Comparison of ENCODE assay signal across 9 cellular contexts in genomic region chr9:70553718-70554673, GRCh38.
A peak's percentile ranks its signal among the peaks of the same experiment; 100 is the strongest.
DNase-seq lines count a peak whose midpoint lies in the region; ATAC-seq and TF ChIP-seq lines count a peak whose summit lies in the region.
"Had no signal": no experiment of that assay in that cellular context is flagged by ENCODE, and none has a peak within 500 bp of the region (broad histone marks: within the 10 kb centered on the region; RNA-seq: fewer than 3 reads in every experiment).

No MANE protein-coding gene starts in this region.

- no peak for ATAC-seq in stimulated activated memory B cell treated with anti-CD40 and anti-IgM and Interleukin-4, amounts not matched to agents 10 μg/mL and 1 μg/mL and 100 μg/mL, for 72 hours
- ATAC-seq in HG02642 (IDR thresholded peaks at IDR 0.05; ENCODE audit: poor library complexity, unreplicated experiment) = no peak

- H3K27ac ChIP-seq in vagina = no peak overlapping the region

- H3K4me3 ChIP-seq in vagina = no peak overlapping the region

- TF ChIP-seq POLR2A in vagina (IDR thresholded peaks at IDR 0.05) = no peak

- peak overlapping the region; percentile 70 for H3K27ac Mint-ChIP-seq in MCF 10A (ENCODE audit: low read depth, unreplicated experiment)
- H3K27ac Mint-ChIP-seq in stimulated activated memory B cell treated with anti-CD40 and anti-IgM and Interleukin-4, amounts not matched to agents 10 μg/mL and 1 μg/mL and 100 μg/mL, for 72 hours = peak overlapping the region; percentile 40
- H3K27ac Mint-ChIP-seq: activated naive CD4-positive, alpha-beta T cell treated with anti-CD3 and anti-CD28 coated beads for 36 hours had no signal

- no peaks in the 10 kb centered on the region for H3K27me3 ChIP-seq in vagina

- H3K4me1 Mint-ChIP-seq in MCF 10A (ENCODE audit: insufficient read depth, unreplicated experiment) = peaks cover 9% of the 10 kb centered on the region
- H3K4me1 Mint-ChIP-seq in stimulated activated memory B cell treated with anti-CD40 and anti-IgM and Interleukin-4, amounts not matched to agents 10 μg/mL and 1 μg/mL and 100 μg/mL, for 72 hours = peaks cover 12% of the 10 kb centered on the region

- no peaks in the 10 kb centered on the region for H3K36me3 Mint-ChIP-seq in MCF 10A (ENCODE audit: insufficient read depth, unreplicated experiment)
- no peaks in the 10 kb centered on the region for H3K36me3 Mint-ChIP-seq in stimulated activated memory B cell treated with anti-CD40 and anti-IgM and Interleukin-4, amounts not matched to agents 10 μg/mL and 1 μg/mL and 100 μg/mL, for 72 hours

- POLR2A ChIA-PET in MCF 10A (lab: Yijun Ruan, JAX) = interaction anchor here (0.7 to 1.1 kb wide), 5 partner anchors 11 to 477 kb away, joined by 3 to 5 read pairs (median 3); no protein-coding TSS in a partner anchor

- peak; percentile 86 for DNase-seq in HT1080 (ENCODE audit: low read depth)
- DNase-seq in MCF 10A (ENCODE audit: unreplicated experiment) = peak; percentile 46
- peak; percentile 59 for DNase-seq in iPS-NIHi11 (ENCODE audit: low spot score)
- DNase-seq in NCI-H2227 treated with DMSO at 0.1 percent for 48 hours (lab: John Stamatoyannopoulos, UW) = no peak
- DNase-seq in vagina (ENCODE audit: extremely low spot score in 2 of 2) = no peak
- DNase-seq: activated naive CD4-positive, alpha-beta T cell treated with anti-CD3 and anti-CD28 coated beads for 36 hours; NCI-H1417 had no signal

- TF ChIP-seq CTCF in MCF 10A (IDR thresholded peaks at IDR 0.05; ENCODE audit: unreplicated experiment) (no peak), vagina (IDR thresholded peaks at IDR 0.05) (no peak)

- no peaks in the 10 kb centered on the region for H3K27me3 Mint-ChIP-seq in MCF 10A (ENCODE audit: insufficient read depth, unreplicated experiment)
- no peaks in the 10 kb centered on the region for H3K27me3 Mint-ChIP-seq in stimulated activated memory B cell treated with anti-CD40 and anti-IgM and Interleukin-4, amounts not matched to agents 10 μg/mL and 1 μg/mL and 100 μg/mL, for 72 hours

- H3K4me3 Mint-ChIP-seq in MCF 10A (ENCODE audit: unreplicated experiment) = no peak overlapping the region
- H3K4me3 Mint-ChIP-seq in stimulated activated memory B cell treated with anti-CD40 and anti-IgM and Interleukin-4, amounts not matched to agents 10 μg/mL and 1 μg/mL and 100 μg/mL, for 72 hours = no peak overlapping the region
- H3K4me3 Mint-ChIP-seq: activated naive CD4-positive, alpha-beta T cell treated with anti-CD3 and anti-CD28 coated beads for 36 hours had no signal

- H3K4me1 ChIP-seq in vagina = peaks cover 15% of the 10 kb centered on the region

- no peaks in the 10 kb centered on the region for H3K9me3 ChIP-seq in vagina

- no TSS peak for BruUV-seq in MCF 10A (replicated peaks; lab: Mats Ljungman, UMichigan)

- intact Hi-C loops in MCF 10A (cut with micrococcal nuclease) = no loop called here
- intact Hi-C loops in vagina (cut with DNase I) = no loop called here

- H3K36me3 ChIP-seq in vagina = no peaks in the 10 kb centered on the region

- H3K9me3 Mint-ChIP-seq in MCF 10A (ENCODE audit: unreplicated experiment) = no peaks in the 10 kb centered on the region
- H3K9me3 Mint-ChIP-seq in stimulated activated memory B cell treated with anti-CD40 and anti-IgM and Interleukin-4, amounts not matched to agents 10 μg/mL and 1 μg/mL and 100 μg/mL, for 72 hours = no peaks in the 10 kb centered on the region
- H3K9me3 Mint-ChIP-seq: activated naive CD4-positive, alpha-beta T cell treated with anti-CD3 and anti-CD28 coated beads for 36 hours had no signal

- CTCF ChIA-PET in MCF 10A (lab: Yijun Ruan, JAX) = interaction anchor here (1.3 to 1.8 kb wide), 2 partner anchors 33 to 48 kb away, joined by 8 to 9 read pairs; no protein-coding TSS in a partner anchor

Comparison
In these comparisons a context has a peak if more than half of its experiments do, and no peak if none do; other contexts are left out.
1. DNase-seq: peak in HT1080 (single experiment), MCF 10A (single experiment) and iPS-NIHi11 (single experiment); none in NCI-H2227 treated with DMSO at 0.1 percent for 48 hours (single experiment) and vagina (0 of 2).